In genomic region chr9:136631038-136632000, GRCh38 we compare ENCODE assay signal across 8 cellular contexts. TPM values are rescaled to one million over a fixed set of nuclear protein-coding genes. Genes with fewer than 3 reads are reported as not detected.
A peak's percentile ranks its signal among the peaks of the same experiment; 100 is the strongest.
DNase-seq lines count a peak whose midpoint lies in the region; ATAC-seq and TF ChIP-seq lines count a peak whose summit lies in the region.

No MANE protein-coding gene starts in this region.

- no peak overlapping the region for H3K4me2 ChIP-seq in Loucy (ENCODE audit: low read depth, low read length, poor library complexity, severe bottlenecking)

- H3K4me1 ChIP-seq in Loucy (ENCODE audit: insufficient read depth, low read length, poor library complexity, severe bottlenecking) (no peaks in the 10 kb centered on the region), gastroesophageal sphincter (peaks cover 0 to 20% (median 0%) of the 10 kb centered on the region in 3 donors), upper lobe of left lung (peaks cover 22 to 39% (median 32%) of the 10 kb centered on the region in 4 donors)

- no peaks in the 10 kb centered on the region for H3F3A ChIP-seq in Loucy (ENCODE audit: low read depth)

- WGBS in gastroesophageal sphincter (ENCODE audit: low coverage in 1 of 2), 2 donors = 56 to 68% methylated on average over 22 to 23 of the region's 31 CpGs
- WGBS in upper lobe of left lung, 2 donors = 52 to 55% methylated on average over 28 to 31 of the region's 31 CpGs

- H3K27ac ChIP-seq in gastroesophageal sphincter (no peak overlapping the region), upper lobe of left lung (no peak overlapping the region)

- no peak overlapping the region for H3K9ac ChIP-seq in Loucy (ENCODE audit: low read depth, low read length, poor library complexity, severe bottlenecking)

- H4K20me1 ChIP-seq in Loucy (ENCODE audit: insufficient read depth, low read length, poor library complexity, severe bottlenecking) = no peaks in the 10 kb centered on the region

- H2AFZ ChIP-seq in Loucy (ENCODE audit: low read length) = no peak overlapping the region

- ATAC-seq in gastroesophageal sphincter (peak; percentile 78), upper lobe of left lung (ENCODE audit: low FRiP score in 2 of 2) (peak; percentile 90 to 91), GM18858 (IDR thresholded peaks at IDR 0.05; ENCODE audit: unreplicated experiment) (no peak)

- TF ChIP-seq CTCF in Loucy (conservative IDR thresholded peaks at IDR 0.05; ENCODE audit: low read length) (peak; percentile 85), gastroesophageal sphincter (IDR thresholded peaks at IDR 0.05) (peak in 3 of 4 experiments; percentile 79 to 91 (median 82)), upper lobe of left lung (IDR thresholded peaks at IDR 0.05) (peak; percentile 71 to 96 (median 90))

- no peaks in the 10 kb centered on the region for H3K27me3 ChIP-seq in Loucy (ENCODE audit: insufficient read depth, low read length, poor library complexity, severe bottlenecking)
- H3K27me3 ChIP-seq in gastroesophageal sphincter = peaks cover 47% of the 10 kb centered on the region
- H3K27me3 ChIP-seq in upper lobe of left lung = no peaks in the 10 kb centered on the region

- TF ChIP-seq POLR2A in gastroesophageal sphincter (IDR thresholded peaks at IDR 0.05) = no peak
- TF ChIP-seq POLR2A in upper lobe of left lung (IDR thresholded peaks at IDR 0.05) = no peak

- H3K79me2 ChIP-seq in Loucy (ENCODE audit: insufficient read depth, low read length) = no peaks in the 10 kb centered on the region

- TF ChIP-seq EP300 in gastroesophageal sphincter (IDR thresholded peaks at IDR 0.05) = no peak
- TF ChIP-seq EP300 in upper lobe of left lung (IDR thresholded peaks at IDR 0.05) = no peak

- peak; percentile 89 for DNase-seq in DMS53 (lab: John Stamatoyannopoulos, UW)
- DNase-seq in SK-MEL-5 (ENCODE audit: low read depth, low spot score) = peak; percentile 84
- DNase-seq in activated gamma-delta T cell (lab: John Stamatoyannopoulos, UW) = peak; percentile 30
- peak; percentile 63 for DNase-seq in pons (ENCODE audit: low spot score)
- peak; percentile 68 to 82 for DNase-seq in upper lobe of left lung

- H3K9me3 ChIP-seq in Loucy (ENCODE audit: insufficient read depth, low read depth, low read length) (no peaks in the 10 kb centered on the region), gastroesophageal sphincter (no peaks in the 10 kb centered on the region), upper lobe of left lung (no peaks in the 10 kb centered on the region)

- no peaks in the 10 kb centered on the region for H3K9me2 ChIP-seq in Loucy (replicated peaks; ENCODE audit: low read depth, low read length)

- H3K4me3 ChIP-seq in Loucy (ENCODE audit: low read length, poor library complexity, severe bottlenecking) = no peak overlapping the region
- no peak overlapping the region for H3K4me3 ChIP-seq in gastroesophageal sphincter
- H3K4me3 ChIP-seq in upper lobe of left lung = no peak overlapping the region

- H3K36me3 ChIP-seq in Loucy (ENCODE audit: insufficient read depth, low read length) (no peaks in the 10 kb centered on the region), gastroesophageal sphincter (no peaks in the 10 kb centered on the region), upper lobe of left lung (no peaks in the 10 kb centered on the region)

- in situ Hi-C loops in SK-MEL-5 (cut with HindIII; ENCODE audit: low pct_unique_long_range_greater_than_20kb, low sequenced_read_pairs) = no loop called here

RNA-seq across cellular contexts. Expression of gene EGFL7, which starts 31.4 kb away (rescaled TPM):
- 61.5 and 66.9 TPM in 2 replicates for total RNA-seq in SK-MEL-5 (2014; rRNA removed; shearing (Covaris generic))
- 149 and 171 TPM in 2 replicates for polyA plus RNA-seq in SK-MEL-5 (2015; cell fraction: cytosol; rRNA removed)
- polyA plus RNA-seq in SK-MEL-5 (2015; cell fraction: nucleus; rRNA removed) = 32.6 and 36.2 TPM in 2 replicates
- total RNA-seq in gastroesophageal sphincter = 10 to 100 TPM; 38.8 to 81.0 (median 56.4) TPM
- total RNA-seq in upper lobe of left lung = 100 to 1,000 TPM in 5 of 6 donors, 10 to 100 TPM in 1; 77.9 to 321 (median 165) TPM

RNA-seq across cellular contexts. Expression of gene AGPAT2, which starts 55.9 kb away (rescaled TPM):
- 52.3 and 54.1 TPM in 2 replicates for total RNA-seq in SK-MEL-5 (2014; rRNA removed; shearing (Covaris generic))
- 92.0 and 97.9 TPM in 2 replicates for polyA plus RNA-seq in SK-MEL-5 (2015; cell fraction: cytosol; rRNA removed)
- polyA plus RNA-seq in SK-MEL-5 (2015; cell fraction: nucleus; rRNA removed) = 50.6 and 71.9 TPM in 2 replicates
- total RNA-seq in gastroesophageal sphincter (10 to 100 TPM; 28.8 to 43.6 (median 38.4) TPM), upper lobe of left lung (100 to 1,000 TPM in 5 of 6 donors, 10 to 100 TPM in 1; 70.2 to 242 (median 140) TPM)

Comparison
In these comparisons a context has a peak if more than half of its experiments do, and no peak if none do; other contexts are left out.
1. DNase-seq: peak in every context shown above with its lines; median percentile 89 in DMS53; 84 in SK-MEL-5; 75 in upper lobe of left lung; 63 in pons; 30 in activated gamma-delta T cell.